In the genomic region with DNA sequence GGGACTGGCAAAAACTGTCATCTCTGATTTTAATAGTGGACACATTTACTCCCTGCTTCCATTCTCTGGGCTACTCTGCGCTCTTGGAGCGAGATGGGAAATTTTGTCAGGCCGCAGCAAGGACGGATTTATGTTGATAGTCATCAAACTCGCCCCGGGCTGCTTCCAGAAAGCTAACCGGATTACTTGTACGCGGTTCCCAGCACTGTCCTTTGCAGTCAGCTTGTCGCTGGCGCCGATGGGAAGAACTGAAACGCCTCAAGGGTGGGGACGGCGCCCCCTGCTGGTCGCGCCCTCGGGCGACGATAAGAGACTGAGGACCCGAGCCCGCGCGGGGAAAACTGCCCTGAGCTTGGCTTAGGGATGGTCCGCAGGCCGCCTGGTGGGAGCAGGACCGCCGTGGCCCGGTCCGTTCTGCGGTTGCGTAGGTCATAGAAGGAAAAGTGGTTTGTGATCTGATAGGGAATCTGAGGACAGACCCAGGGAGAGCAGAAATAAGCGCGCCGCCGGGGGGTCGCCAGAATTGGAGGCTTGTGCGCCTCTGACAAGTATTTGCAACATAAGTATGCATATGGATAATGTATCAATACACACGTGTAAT, we compare ENCODE assay signal across 8 cellular contexts.
DNase-seq lines count a peak whose midpoint lies in the region; TF ChIP-seq lines count a peak whose summit lies in the region.

No MANE protein-coding gene starts in this region.

- TF ChIP-seq CTCF in GM20000 (IDR thresholded peaks at IDR 0.05; ENCODE audit: extremely low read depth, missing control alignments): peak; percentile 89

- peak overlapping the region; percentile 82 for H3K27ac ChIP-seq in HUES48 (ENCODE audit: low read depth, low read length)

- H3K27me3 ChIP-seq in HUES48 (ENCODE audit: control insufficient read depth, insufficient read depth, low read length): no peaks in the 10 kb centered on the region

- DNase-seq in CMK (ENCODE audit: low read depth) (peak; percentile 91), GM20000 (ENCODE audit: low spot score) (peak; percentile 75), NOMO-1 treated with dmso at 0.1 percent for 144 hours (lab: John Stamatoyannopoulos, UW; ENCODE audit: unreplicated experiment) (peak; percentile 54), epidermal melanocyte (ENCODE audit: insufficient read length, low spot score) (peak; percentile 54), midbrain (lab: John Stamatoyannopoulos, UW) (peak; percentile 91)
- peak; percentile 62 for DNase-seq in activated CD8-positive, alpha-beta memory T cell treated with anti-CD3 and anti-CD28 coated beads, Interleukin-2, amount 50 U/mL, for 1 hour (ENCODE audit: extremely low read depth)
- peak; percentile 69 to 71 for DNase-seq in stimulated activated CD8-positive, alpha-beta memory T cell treated with anti-CD3 and anti-CD28 coated beads, Interleukin-15, amount 100 ng/mL, for 4 hours (ENCODE audit: low read depth in 2 of 2)

- peak overlapping the region; percentile 93 for H3K4me3 ChIP-seq in HUES48 (ENCODE audit: low read depth, low read length)

- H3K36me3 ChIP-seq in HUES48 (ENCODE audit: control insufficient read depth, insufficient read depth, low read length): peaks cover 21% of the 10 kb centered on the region

- no peak overlapping the region for H3K9ac ChIP-seq in HUES48 (ENCODE audit: low read depth, low read length)

- H3K9me3 ChIP-seq in HUES48 (ENCODE audit: control insufficient read depth, insufficient read depth, low read length): no peaks in the 10 kb centered on the region

- peaks cover 4% of the 10 kb centered on the region; the same call in 1 of the 2 replicates for H3K4me1 ChIP-seq in HUES48 (ENCODE audit: control insufficient read depth, insufficient read depth, low read length)

Comparison
In these comparisons a context has a peak if more than half of its experiments do, and no peak if none do; other contexts are left out.
1. Peak in every context shown above with its lines: DNase-seq, H3K4me3 ChIP-seq and H3K27ac ChIP-seq.